Comparison of ENCODE assay signal across 12 cellular contexts in genomic region chr9:89038354-89039091, GRCh38. TPM values are rescaled to one million over a fixed set of nuclear protein-coding genes. Genes with fewer than 3 reads are reported as not detected.
DNase-seq lines count a peak whose midpoint lies in the region; ATAC-seq, FAIRE-seq and TF ChIP-seq lines count a peak whose summit lies in the region.
"Had no signal": no experiment of that assay in that cellular context is flagged by ENCODE, and none has a peak within 500 bp of the region (broad histone marks: within the 10 kb centered on the region; RNA-seq: fewer than 3 reads in every experiment).

No MANE protein-coding gene starts in this region.

- H3K4me3 ChIP-seq in bronchial epithelial cell (ENCODE audit: low read depth, low read length) (no peak overlapping the region), right atrium auricular region (no peak overlapping the region), stomach (no peak overlapping the region)

- DNase-seq in HS-5 (ENCODE audit: low read depth) (peak; percentile 85), bronchial epithelial cell (ENCODE audit: low read depth) (peak; percentile 64), right atrium auricular region (ENCODE audit: low spot score) (peak; percentile 77), superior temporal gyrus (ENCODE audit: extremely low spot score) (peak; percentile 91), activated T-cell treated with anti-CD3 and anti-CD28 coated beads for 4 hours (no peak), NCI-H1092 treated with DMSO at 0.1 percent for 48 hours (lab: John Stamatoyannopoulos, UW) (no peak), stomach (no peak)
- DNase-seq: activated CD4-positive, alpha-beta T cell treated with anti-CD3 and anti-CD28 coated beads, Interleukin-2, amount 10 ng/mL, durations not matched to agents 7 days and 5 days; activated naive CD8-positive, alpha-beta T cell treated with anti-CD3 and anti-CD28 coated beads for 36 hours; NCI-H146; RPMI8226 had no signal

- no peaks in the 10 kb centered on the region for H3K36me3 ChIP-seq in bronchial epithelial cell (ENCODE audit: control insufficient read depth, insufficient read depth, low read length)
- no peaks in the 10 kb centered on the region for H3K36me3 ChIP-seq in right atrium auricular region
- H3K36me3 ChIP-seq in stomach, result no peaks in the 10 kb centered on the region

- WGBS in stomach, 5 donors, result 67 to 84% (median 79%) methylated on average over 5 of the region's 5 CpGs

- TF ChIP-seq EP300 in stomach (IDR thresholded peaks at IDR 0.05), result no peak

- TF ChIP-seq CTCF in bronchial epithelial cell (IDR thresholded peaks at IDR 0.05; ENCODE audit: insufficient read depth, low read length, severe bottlenecking), result no peak
- TF ChIP-seq CTCF in right atrium auricular region (IDR thresholded peaks at IDR 0.05), result no peak
- no peak for TF ChIP-seq CTCF in stomach (IDR thresholded peaks at IDR 0.05)

- H3K4me1 ChIP-seq in right atrium auricular region (peaks cover 0 to 9% of the 10 kb centered on the region in 2 donors), stomach (peaks cover 0 to 16% (median 5%) of the 10 kb centered on the region in 4 donors)

- TF ChIP-seq POLR2A in stomach (IDR thresholded peaks at IDR 0.05), result no peak

- H3K9me3 ChIP-seq in right atrium auricular region, result no peaks in the 10 kb centered on the region
- H3K9me3 ChIP-seq in stomach, result no peaks in the 10 kb centered on the region

- no peaks in the 10 kb centered on the region for H3K27me3 ChIP-seq in bronchial epithelial cell (ENCODE audit: control insufficient read depth, insufficient read depth, low read length)
- no peaks in the 10 kb centered on the region for H3K27me3 ChIP-seq in right atrium auricular region
- no peaks in the 10 kb centered on the region for H3K27me3 ChIP-seq in stomach

- H3K27ac ChIP-seq in right atrium auricular region (peak overlapping the region in 1 of 2 donors; percentile 11), stomach (no peak overlapping the region)

- ATAC-seq in HG02973 (IDR thresholded peaks at IDR 0.05; ENCODE audit: unreplicated experiment), result no peak

- intact Hi-C loops in stomach (cut with DNase I; ENCODE audit: low total_unique reads), result no loop called here

- FAIRE-seq in bronchial epithelial cell (lab: Jason Lieb, UNC), result peak; percentile 52

RNA-seq across cellular contexts. Expression of gene S1PR3, which starts 47.3 kb away (rescaled TPM):
- total RNA-seq in bronchial epithelial cell (0.26 and 0.79 TPM in 2 replicates), right atrium auricular region (10 to 100 TPM; 26.8 to 34.7 TPM), stomach (10 to 100 TPM in 3 of 5 donors, 1 to 10 TPM in 2; 1.2 to 12.5 (median 10.3) TPM)
- 1 to 10 TPM; 1.7 to 9.2 (median 5.1) TPM for polyA plus RNA-seq in stomach

Comparison
In these comparisons a context has a peak if more than half of its experiments do, and no peak if none do; other contexts are left out.
1. DNase-seq: peak in HS-5 (single experiment), bronchial epithelial cell (single experiment), right atrium auricular region (single experiment) and superior temporal gyrus (single experiment); none in activated T-cell treated with anti-CD3 and anti-CD28 coated beads for 4 hours (single experiment), NCI-H1092 treated with DMSO at 0.1 percent for 48 hours (single experiment) and stomach (single experiment).